Comparison of ENCODE assay signal across 12 cellular contexts in genomic region chr19:3179739-3180293, GRCh38. TPM values are rescaled to one million over a fixed set of nuclear protein-coding genes. Genes with fewer than 3 reads are reported as not detected.
A peak's percentile ranks its signal among the peaks of the same experiment; 100 is the strongest.
DNase-seq lines count a peak whose midpoint lies in the region; ATAC-seq and TF ChIP-seq lines count a peak whose summit lies in the region.
"Had no signal": no experiment of that assay in that cellular context is flagged by ENCODE, and none has a peak within 500 bp of the region (broad histone marks: within the 10 kb centered on the region; RNA-seq: fewer than 3 reads in every experiment).

No MANE protein-coding gene starts in this region.

- no peaks in the 10 kb centered on the region for H3K27me3 Mint-ChIP-seq in activated T-helper 17 cell treated with anti-CD3 and anti-CD28 coated beads, Interleukin-2, amount 50 U/mL, for 72 hours
- no peaks in the 10 kb centered on the region for H3K27me3 Mint-ChIP-seq in naive thymus-derived CD4-positive, alpha-beta T cell

- H3K4me3 Mint-ChIP-seq in activated T-helper 17 cell treated with anti-CD3 and anti-CD28 coated beads, Interleukin-2, amount 50 U/mL, for 72 hours: peak overlapping the region; percentile 98
- peak overlapping the region; percentile 95 to 100 (median 98) for H3K4me3 Mint-ChIP-seq in naive thymus-derived CD4-positive, alpha-beta T cell

- peak overlapping the region; percentile 95 for H3K27ac Mint-ChIP-seq in activated T-helper 17 cell treated with anti-CD3 and anti-CD28 coated beads, Interleukin-2, amount 50 U/mL, for 72 hours
- H3K27ac Mint-ChIP-seq in naive thymus-derived CD4-positive, alpha-beta T cell: peak overlapping the region; percentile 88 to 100 (median 91)

- H3K27me3 ChIP-seq in naive thymus-derived CD4-positive, alpha-beta T cell (ENCODE audit: control insufficient read depth in 2 of 2, insufficient read depth in 2 of 2, low read length in 2 of 2): no peaks in the 10 kb centered on the region
- H3K27me3 ChIP-seq: ascending aorta, pancreas had no signal

- H3K4me1 Mint-ChIP-seq in activated T-helper 17 cell treated with anti-CD3 and anti-CD28 coated beads, Interleukin-2, amount 50 U/mL, for 72 hours: peaks cover 16% of the 10 kb centered on the region
- H3K4me1 Mint-ChIP-seq in naive thymus-derived CD4-positive, alpha-beta T cell: peaks cover 17 to 45% (median 38%) of the 10 kb centered on the region in 7 donors

- H3K9me3 Mint-ChIP-seq in activated T-helper 17 cell treated with anti-CD3 and anti-CD28 coated beads, Interleukin-2, amount 50 U/mL, for 72 hours: no peaks in the 10 kb centered on the region
- peaks cover 0 to 3% (median 0%) of the 10 kb centered on the region in 11 donors for H3K9me3 Mint-ChIP-seq in naive thymus-derived CD4-positive, alpha-beta T cell

- TF ChIP-seq POLR2A in GM18505 (IDR thresholded peaks at IDR 0.05; ENCODE audit: borderline replicate concordance, extremely low read depth, insufficient read depth, insufficient read length): no peak

- intact Hi-C loops in naive thymus-derived CD4-positive, alpha-beta T cell (cut with micrococcal nuclease): loop anchor here (2.0 to 5.0 kb wide), 4 partner anchors 17 to 1222 kb away; partner anchors contain the start of genes CHAF1A (in 1 of the 2), GADD45B (in 1 of the 2), GNA15 (in 1 of the 2) and SH3GL1 (in 1 of the 2)

- POLR2A ChIA-PET in naive thymus-derived CD4-positive, alpha-beta T cell (lab: Charles Lee): interaction anchor here (0.5 to 2.0 kb wide), 7 partner anchors 33 to 1434 kb away, joined by 3 to 10 read pairs (median 4); no protein-coding TSS in a partner anchor

- H3K27ac ChIP-seq in naive thymus-derived CD4-positive, alpha-beta T cell (ENCODE audit: low read depth, low read length): peak overlapping the region; percentile 88
- H3K27ac ChIP-seq: ascending aorta had no signal

- H3K4me1 ChIP-seq in naive thymus-derived CD4-positive, alpha-beta T cell (ENCODE audit: control insufficient read depth in 2 of 2, insufficient read depth in 2 of 2, low read length in 2 of 2): peaks cover 45 to 50% of the 10 kb centered on the region in 2 donors
- H3K4me1 ChIP-seq: ascending aorta, pancreas had no signal

- peak; percentile 41 for DNase-seq in stimulated activated CD4-positive, alpha-beta T cell treated with anti-CD3 and anti-CD28 coated beads, Interleukin-12 subunit alpha, Interleukin-12 subunit beta, amount 100 ng/mL, for 4 hours
- DNase-seq in stimulated activated CD4-positive, alpha-beta T cell treated with anti-CD3 and anti-CD28 coated beads, Interleukin-2, amount 100 ng/mL, for 48 hours: no peak
- peak in 2 of 9 donors; percentile 25 to 72 for DNase-seq in naive thymus-derived CD4-positive, alpha-beta T cell
- DNase-seq: MM.1S, SHP77 had no signal

- peaks cover 81% of the 10 kb centered on the region for H3K36me3 Mint-ChIP-seq in activated T-helper 17 cell treated with anti-CD3 and anti-CD28 coated beads, Interleukin-2, amount 50 U/mL, for 72 hours (ENCODE audit: low read depth)
- peaks cover 0 to 53% (median 18%) of the 10 kb centered on the region in 5 donors for H3K36me3 Mint-ChIP-seq in naive thymus-derived CD4-positive, alpha-beta T cell

- no peaks in the 10 kb centered on the region for H3K9me3 ChIP-seq in naive thymus-derived CD4-positive, alpha-beta T cell (ENCODE audit: control insufficient read depth in 2 of 3, low read length in 3 of 3)
- H3K9me3 ChIP-seq: ascending aorta, pancreas had no signal

- peak overlapping the region; percentile 96 for H3K4me3 ChIP-seq in naive thymus-derived CD4-positive, alpha-beta T cell (ENCODE audit: low read length)

- peaks cover 0 to 41% (median 12%) of the 10 kb centered on the region in 3 experiments for H3K36me3 ChIP-seq in naive thymus-derived CD4-positive, alpha-beta T cell (ENCODE audit: control insufficient read depth in 2 of 3, insufficient read depth in 3 of 3, low read length in 3 of 3)
- H3K36me3 ChIP-seq: ascending aorta, pancreas had no signal

- CTCF ChIA-PET in naive thymus-derived CD4-positive, alpha-beta T cell (lab: Charles Lee): interaction anchor here (0.6 to 1.2 kb wide), 2 partner anchors 34 to 104 kb away, joined by 3 to 5 read pairs; no protein-coding TSS in a partner anchor

- peak; percentile 41 for ATAC-seq in activated T-helper 17 cell treated with anti-CD3 and anti-CD28 coated beads, Interleukin-2, amount 50 U/mL, for 72 hours (replicated peaks)
- peak; percentile 15 for ATAC-seq in naive thymus-derived CD4-positive, alpha-beta T cell
- ATAC-seq in HG03175 (IDR thresholded peaks at IDR 0.05; ENCODE audit: unreplicated experiment): no peak
- no peak for ATAC-seq in HG03432 (IDR thresholded peaks at IDR 0.05; ENCODE audit: unreplicated experiment)
- ATAC-seq in GM21390 (IDR thresholded peaks at IDR 0.05; ENCODE audit: unreplicated experiment): no peak
- no peak for ATAC-seq in GM18505 (IDR thresholded peaks at IDR 0.05; ENCODE audit: unreplicated experiment)

RNA-seq across cellular contexts. Expression of gene S1PR4, which starts 1.2 kb away (rescaled TPM):
- 10 to 100 TPM; 60.6 to 96.8 TPM for total RNA-seq in activated T-helper 17 cell treated with anti-CD3 and anti-CD28 coated beads, Interleukin-2, amount 50 U/mL, for 72 hours
- total RNA-seq in naive thymus-derived CD4-positive, alpha-beta T cell: 100 to 1,000 TPM in 3 of 5 experiments, 10 to 100 TPM in 2; 61.0 to 238 (median 181) TPM
- 100 to 1,000 TPM; 332 to 589 TPM for polyA plus RNA-seq in naive thymus-derived CD4-positive, alpha-beta T cell

RNA-seq across cellular contexts. Expression of gene NCLN, which starts 5.9 kb away (rescaled TPM):
- total RNA-seq in activated T-helper 17 cell treated with anti-CD3 and anti-CD28 coated beads, Interleukin-2, amount 50 U/mL, for 72 hours: 10 to 100 TPM; 46.4 to 81.6 TPM
- total RNA-seq in naive thymus-derived CD4-positive, alpha-beta T cell: 10 to 100 TPM; 45.4 to 64.7 (median 53.7) TPM
- polyA plus RNA-seq in naive thymus-derived CD4-positive, alpha-beta T cell: 10 to 100 TPM; 19.9 to 48.1 TPM

RNA-seq across cellular contexts. Expression of gene GNA15, which starts 44.0 kb away (rescaled TPM):
- total RNA-seq in activated T-helper 17 cell treated with anti-CD3 and anti-CD28 coated beads, Interleukin-2, amount 50 U/mL, for 72 hours: 100 to 1,000 TPM; 202 to 297 TPM
- total RNA-seq in naive thymus-derived CD4-positive, alpha-beta T cell: 100 to 1,000 TPM in 1 of 5 experiments, 10 to 100 TPM in 1, 1 to 10 TPM in 1, under 1 TPM in 2; 0.73 to 131 (median 6.6) TPM
- under 1 TPM in 1 of 2 donors, not detected in 1; 0.09 TPM for polyA plus RNA-seq in naive thymus-derived CD4-positive, alpha-beta T cell

RNA-seq across cellular contexts. Expression of gene CELF5, which starts 44.6 kb away (rescaled TPM):
- under 1 TPM; 0.24 to 0.26 TPM for total RNA-seq in activated T-helper 17 cell treated with anti-CD3 and anti-CD28 coated beads, Interleukin-2, amount 50 U/mL, for 72 hours
- total RNA-seq in naive thymus-derived CD4-positive, alpha-beta T cell: under 1 TPM; 0.16 to 0.27 (median 0.17) TPM
- not detected for polyA plus RNA-seq in naive thymus-derived CD4-positive, alpha-beta T cell
- total RNA-seq: ascending aorta had no signal

Comparison
In these comparisons a context has a peak if more than half of its experiments do, and no peak if none do; other contexts are left out.
1. ATAC-seq: peak in activated T-helper 17 cell treated with anti-CD3 and anti-CD28 coated beads, Interleukin-2, amount 50 U/mL, for 72 hours (single experiment) and naive thymus-derived CD4-positive, alpha-beta T cell (single experiment); none in HG03175 (single experiment), HG03432 (single experiment), GM21390 (single experiment) and GM18505 (single experiment).